9 cellular contexts compared by ENCODE assay signal in the genomic region with DNA sequence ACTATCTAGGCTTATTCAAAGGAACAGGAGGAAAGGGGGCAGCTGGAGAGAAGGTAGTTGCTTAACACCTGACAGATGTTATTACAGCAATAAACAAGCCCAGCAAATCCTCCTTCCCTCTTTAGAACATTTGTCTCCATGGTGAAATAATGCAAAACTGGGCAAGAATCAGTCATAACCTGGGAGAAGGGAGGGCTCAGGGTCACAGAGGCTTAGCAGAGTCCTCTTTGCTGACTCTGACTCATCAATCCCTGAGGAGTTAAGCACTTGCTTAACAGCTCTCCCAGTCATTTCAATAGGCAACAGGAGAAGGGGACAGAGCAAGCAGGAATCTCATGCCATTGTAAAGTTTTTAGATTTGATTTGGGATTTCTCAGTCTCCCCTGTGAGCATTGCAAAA.
DNase-seq lines count a peak whose midpoint lies in the region; ATAC-seq and TF ChIP-seq lines count a peak whose summit lies in the region.
"Had no signal": no experiment of that assay in that cellular context is flagged by ENCODE, and none has a peak within 500 bp of the region (broad histone marks: within the 10 kb centered on the region; RNA-seq: fewer than 3 reads in every experiment).

No MANE protein-coding gene starts in this region.

- H3K27ac ChIP-seq in PC-3 (ENCODE audit: low read length) (no peak overlapping the region), prostate gland (no peak overlapping the region)
- H3K27ac ChIP-seq: HL-60 had no signal

- H3K36me3 ChIP-seq in PC-3 (ENCODE audit: low read depth, low read length) (no peaks in the 10 kb centered on the region), prostate gland (no peaks in the 10 kb centered on the region)

- no peaks in the 10 kb centered on the region for H3F3A ChIP-seq in PC-3 (ENCODE audit: low read length, unreplicated experiment)

- H3K27me3 ChIP-seq in PC-3 (ENCODE audit: low read length) (no peaks in the 10 kb centered on the region), prostate gland (replicated peaks; ENCODE audit: insufficient read depth) (no peaks in the 10 kb centered on the region)

- ATAC-seq in PC-3 (peak; percentile 78), HG03342 (IDR thresholded peaks at IDR 0.05; ENCODE audit: unreplicated experiment) (no peak)
- no peak for ATAC-seq in activated CD8-positive, alpha-beta T cell treated with anti-CD3 and anti-CD28 coated beads for 36 hours

- peaks cover 3% of the 10 kb centered on the region for H3K27me3 Mint-ChIP-seq in activated naive CD4-positive, alpha-beta T cell treated with anti-CD3 and anti-CD28 coated beads for 36 hours (ENCODE audit: low read depth)
- peaks cover 2% of the 10 kb centered on the region for H3K27me3 Mint-ChIP-seq in activated CD8-positive, alpha-beta T cell treated with anti-CD3 and anti-CD28 coated beads for 36 hours

- no peaks in the 10 kb centered on the region for H3K4me1 Mint-ChIP-seq in activated naive CD4-positive, alpha-beta T cell treated with anti-CD3 and anti-CD28 coated beads for 36 hours (ENCODE audit: low read depth)
- H3K4me1 Mint-ChIP-seq in activated CD8-positive, alpha-beta T cell treated with anti-CD3 and anti-CD28 coated beads for 36 hours (ENCODE audit: low read depth), result no peaks in the 10 kb centered on the region

- no TSS peak for BruUV-seq in PC-3 (replicated peaks; lab: Mats Ljungman, UMichigan)

- H3K4me1 ChIP-seq in PC-3 (ENCODE audit: insufficient read depth, low read length) (peaks cover 42% of the 10 kb centered on the region), prostate gland (replicated peaks) (peaks cover 11% of the 10 kb centered on the region)

- DNase-seq in GM04503 (ENCODE audit: low read depth) (peak; percentile 87), PC-3 (peak; percentile 72), fibroblast of the aortic adventitia (ENCODE audit: low read depth) (peak; percentile 85), retinal pigment epithelial cell (ENCODE audit: low read depth) (peak; percentile 97), prostate gland (ENCODE audit: low spot score) (no peak)
- no peak for DNase-seq in activated naive CD4-positive, alpha-beta T cell treated with anti-CD3 and anti-CD28 coated beads for 36 hours
- no peak for DNase-seq in activated CD8-positive, alpha-beta T cell treated with anti-CD3 and anti-CD28 coated beads for 36 hours

- no peaks in the 10 kb centered on the region for H3K9me3 Mint-ChIP-seq in activated naive CD4-positive, alpha-beta T cell treated with anti-CD3 and anti-CD28 coated beads for 36 hours
- no peaks in the 10 kb centered on the region for H3K9me3 Mint-ChIP-seq in activated CD8-positive, alpha-beta T cell treated with anti-CD3 and anti-CD28 coated beads for 36 hours

- H3K9me3 ChIP-seq in PC-3 (ENCODE audit: low read length), result no peaks in the 10 kb centered on the region
- no peaks in the 10 kb centered on the region for H3K9me3 ChIP-seq in prostate gland

- H3K4me2 ChIP-seq in PC-3 (ENCODE audit: low read length), result no peak overlapping the region

- no peak overlapping the region for H2AFZ ChIP-seq in PC-3 (ENCODE audit: low read length)

- TF ChIP-seq CTCF in PC-3 (conservative IDR thresholded peaks at IDR 0.05; ENCODE audit: low read depth, low read length), result no peak
- no peak for TF ChIP-seq CTCF in fibroblast of the aortic adventitia (IDR thresholded peaks at IDR 0.05; ENCODE audit: insufficient read depth, low read length)
- TF ChIP-seq CTCF in retinal pigment epithelial cell (conservative IDR thresholded peaks at IDR 0.05; ENCODE audit: low read depth, low read length), result no peak
- TF ChIP-seq CTCF in prostate gland (IDR thresholded peaks at IDR 0.05), result no peak
- no peak for TF ChIP-seq CTCF in activated CD8-positive, alpha-beta T cell treated with anti-CD3 and anti-CD28 coated beads for 36 hours (IDR thresholded peaks at IDR 0.05)

- intact Hi-C loops in PC-3 (cut with micrococcal nuclease), result no loop called here
- intact Hi-C loops in activated naive CD4-positive, alpha-beta T cell treated with anti-CD3 and anti-CD28 coated beads for 36 hours (cut with micrococcal nuclease), result no loop called here
- intact Hi-C loops in prostate gland (cut with DNase I), result loop anchor here (10.0 kb wide), 1 partner anchor 263 kb away; the partner anchor contains the start of gene TENT5A
- intact Hi-C loops in activated CD8-positive, alpha-beta T cell treated with anti-CD3 and anti-CD28 coated beads for 36 hours (cut with micrococcal nuclease), result no loop called here

- no peaks in the 10 kb centered on the region for H3K9me2 ChIP-seq in PC-3 (replicated peaks; ENCODE audit: low read length)

- no peak overlapping the region for H3K4me3 Mint-ChIP-seq in activated naive CD4-positive, alpha-beta T cell treated with anti-CD3 and anti-CD28 coated beads for 36 hours
- H3K4me3 Mint-ChIP-seq in activated CD8-positive, alpha-beta T cell treated with anti-CD3 and anti-CD28 coated beads for 36 hours, result no peak overlapping the region

- no peak overlapping the region for H3K27ac Mint-ChIP-seq in activated naive CD4-positive, alpha-beta T cell treated with anti-CD3 and anti-CD28 coated beads for 36 hours
- H3K27ac Mint-ChIP-seq in activated CD8-positive, alpha-beta T cell treated with anti-CD3 and anti-CD28 coated beads for 36 hours, result no peak overlapping the region

- CTCF ChIA-PET in PC-3 (lab: Charles Lee), result no interaction called here
- CTCF ChIA-PET in activated naive CD4-positive, alpha-beta T cell treated with anti-CD3 and anti-CD28 coated beads for 36 hours (lab: Charles Lee), result interaction anchor here (0.6 to 0.8 kb wide), 2 partner anchors 11 to 71 kb away, joined by 3 to 4 read pairs; no protein-coding TSS in a partner anchor
- CTCF ChIA-PET in activated CD8-positive, alpha-beta T cell treated with anti-CD3 and anti-CD28 coated beads for 36 hours (lab: Charles Lee), result interaction anchor here (1.3 kb wide), 1 partner anchor 11 kb away, joined by 3 read pairs; no protein-coding TSS in a partner anchor

- H3K9ac ChIP-seq in PC-3 (ENCODE audit: low read length), result no peak overlapping the region

- no peak overlapping the region for H3K4me3 ChIP-seq in PC-3 (ENCODE audit: low read length)
- no peak overlapping the region for H3K4me3 ChIP-seq in fibroblast of the aortic adventitia (ENCODE audit: low read depth, low read length)
- H3K4me3 ChIP-seq in retinal pigment epithelial cell (ENCODE audit: low read length), result no peak overlapping the region
- H3K4me3 ChIP-seq in prostate gland, result no peak overlapping the region

- no peaks in the 10 kb centered on the region for H3K79me2 ChIP-seq in PC-3 (ENCODE audit: low read length)

- no peaks in the 10 kb centered on the region for H3K36me3 Mint-ChIP-seq in activated naive CD4-positive, alpha-beta T cell treated with anti-CD3 and anti-CD28 coated beads for 36 hours (ENCODE audit: low read depth)
- no peaks in the 10 kb centered on the region for H3K36me3 Mint-ChIP-seq in activated CD8-positive, alpha-beta T cell treated with anti-CD3 and anti-CD28 coated beads for 36 hours (ENCODE audit: low read depth)

- no peaks in the 10 kb centered on the region for H4K20me1 ChIP-seq in PC-3 (ENCODE audit: low read length)

- POLR2A ChIA-PET in PC-3 (lab: Charles Lee; ENCODE audit: unreplicated experiment), result no interaction called here
- POLR2A ChIA-PET in activated CD8-positive, alpha-beta T cell treated with anti-CD3 and anti-CD28 coated beads for 36 hours (lab: Charles Lee), result no interaction called here

- TF ChIP-seq POLR2A in prostate gland (IDR thresholded peaks at IDR 0.05), result no peak

Comparison
In these comparisons a context has a peak if more than half of its experiments do, and no peak if none do; other contexts are left out.
1. DNase-seq: peak in GM04503 (single experiment), PC-3 (single experiment), fibroblast of the aortic adventitia (single experiment) and retinal pigment epithelial cell (single experiment); none in activated naive CD4-positive, alpha-beta T cell treated with anti-CD3 and anti-CD28 coated beads for 36 hours (single experiment), prostate gland (single experiment) and activated CD8-positive, alpha-beta T cell treated with anti-CD3 and anti-CD28 coated beads for 36 hours (single experiment).